Comparison of ENCODE assay signal across 1 cellular context in genomic region chr18:58868440-58868839, GRCh38.
TF ChIP-seq lines count a peak whose summit lies in the region.

No MANE protein-coding gene starts in this region.

TF ChIP-seq in WTC11, 78 proteins besides CTCF, POLR2A, EP300 and RAD21:
- TF ChIP-seq ZNF532 (CRISPR knock-in tag; IDR thresholded peaks at IDR 0.05; ENCODE audit: borderline replicate concordance) (0 out of 2 replicates have a peak, but pooled peaks have one; percentile 19), KAT7 (CRISPR knock-in tag; IDR thresholded peaks at IDR 0.05; ENCODE audit: borderline replicate concordance) (no peak)
TF ChIP-seq in WTC11: peak in this region for 1.
